ENCODE assay signal across 18 cellular contexts in the genomic region with DNA sequence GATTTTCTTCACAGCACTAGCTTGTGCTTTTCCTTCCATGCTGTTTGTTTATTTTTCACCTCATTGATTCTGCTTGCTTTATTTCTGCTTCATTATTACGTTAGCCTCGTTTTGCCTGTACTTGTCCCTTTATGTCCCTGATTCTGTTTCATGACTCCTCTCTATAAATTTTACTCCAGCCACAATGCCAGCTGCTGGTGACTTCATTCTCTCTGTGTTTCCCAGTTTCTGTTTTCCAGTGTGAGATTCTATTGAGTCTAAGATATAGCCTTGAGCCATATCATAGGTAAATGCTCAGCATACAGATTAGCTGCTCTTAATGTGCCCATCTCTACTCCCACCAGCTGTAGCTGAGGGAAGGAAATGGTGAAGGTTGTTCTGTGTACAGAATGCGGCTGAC.
"Had no signal": no experiment of that assay in that cellular context is flagged by ENCODE, and none has a peak within 500 bp of the region (broad histone marks: within the 10 kb centered on the region; RNA-seq: fewer than 3 reads in every experiment).

No MANE protein-coding gene starts in this region.

- H3K4me1 Mint-ChIP-seq: activated naive CD8-positive, alpha-beta T cell treated with anti-CD3 and anti-CD28 coated beads, Interleukin-2, amount 50 U/mL, for 24 hours; naive B cell; neural progenitor cell; stimulated activated naive B cell treated with anti-CD40 and anti-IgM and Interleukin-4, amounts not matched to agents 10 μg/mL and 1 μg/mL and 100 μg/mL, for 72 hours had no signal

- H3K9me3 Mint-ChIP-seq: activated naive CD8-positive, alpha-beta T cell treated with anti-CD3 and anti-CD28 coated beads, Interleukin-2, amount 50 U/mL, for 24 hours; effector memory CD8-positive, alpha-beta T cell; naive B cell; neural progenitor cell; stimulated activated naive B cell treated with anti-CD40 and anti-IgM and Interleukin-4, amounts not matched to agents 10 μg/mL and 1 μg/mL and 100 μg/mL, for 72 hours had no signal

- H3K4me1 ChIP-seq: neural progenitor cell, sigmoid colon, thyroid gland had no signal

- H3K27ac ChIP-seq: neural progenitor cell, sigmoid colon, thyroid gland had no signal

- H3K36me3 Mint-ChIP-seq: naive B cell; neural progenitor cell; stimulated activated naive B cell treated with anti-CD40 and anti-IgM and Interleukin-4, amounts not matched to agents 10 μg/mL and 1 μg/mL and 100 μg/mL, for 72 hours had no signal

- DNase-seq: activated CD4-positive, alpha-beta T cell treated with anti-CD3 and anti-CD28 coated beads, Interleukin-2, amount 50 U/mL, for 1 hour; activated CD8-positive, alpha-beta memory T cell treated with anti-CD3 and anti-CD28 coated beads for 24 hours; activated naive CD4-positive, alpha-beta T cell treated with Interleukin-2 at 50 U/mL for 16 hours; activated naive CD8-positive, alpha-beta T cell treated with anti-CD3 and anti-CD28 coated beads, Interleukin-2, amount 50 U/mL, for 24 hours; aorta; dermis blood vessel endothelial cell; effector memory CD8-positive, alpha-beta T cell; erythroblast; left colon; midbrain; naive B cell; sigmoid colon; stimulated activated CD4-positive, alpha-beta T cell treated with anti-CD3 and anti-CD28 coated beads, Interleukin-2, amount 100 ng/mL, for 48 hours; stimulated activated naive B cell treated with anti-CD40 and anti-IgM and Interleukin-4, amounts not matched to agents 10 μg/mL and 1 μg/mL and 100 μg/mL, for 72 hours; T1000; thyroid gland had no signal

- H3K27me3 ChIP-seq: neural progenitor cell, sigmoid colon, thyroid gland had no signal

- H3K27ac Mint-ChIP-seq: activated naive CD8-positive, alpha-beta T cell treated with anti-CD3 and anti-CD28 coated beads, Interleukin-2, amount 50 U/mL, for 24 hours; effector memory CD8-positive, alpha-beta T cell; neural progenitor cell; stimulated activated naive B cell treated with anti-CD40 and anti-IgM and Interleukin-4, amounts not matched to agents 10 μg/mL and 1 μg/mL and 100 μg/mL, for 72 hours had no signal

- H3K4me3 Mint-ChIP-seq: activated naive CD8-positive, alpha-beta T cell treated with anti-CD3 and anti-CD28 coated beads, Interleukin-2, amount 50 U/mL, for 24 hours; effector memory CD8-positive, alpha-beta T cell; neural progenitor cell; stimulated activated naive B cell treated with anti-CD40 and anti-IgM and Interleukin-4, amounts not matched to agents 10 μg/mL and 1 μg/mL and 100 μg/mL, for 72 hours had no signal

- ATAC-seq: activated CD4-positive, CD25-positive, alpha-beta regulatory T cell treated with anti-CD3 and anti-CD28 coated beads, Interleukin-2, amount 50 U/mL, for 24 hours; activated naive CD8-positive, alpha-beta T cell treated with anti-CD3 and anti-CD28 coated beads, Interleukin-2, amount 50 U/mL, for 24 hours; effector memory CD8-positive, alpha-beta T cell; left colon; stimulated activated naive B cell treated with anti-CD40 and anti-IgM and Interleukin-4, amounts not matched to agents 10 μg/mL and 1 μg/mL and 100 μg/mL, for 72 hours had no signal
